ENCODE assay signal across 8 cellular contexts in genomic region chr10:119445311-119445934, GRCh38.
A peak's percentile ranks its signal among the peaks of the same experiment; 100 is the strongest.
DNase-seq lines count a peak whose midpoint lies in the region; ATAC-seq lines count a peak whose summit lies in the region.

No MANE protein-coding gene starts in this region.

- ATAC-seq in HG03139 (IDR thresholded peaks at IDR 0.05; ENCODE audit: unreplicated experiment) = peak; percentile 65

- no peak overlapping the region for H3K27ac ChIP-seq in epithelial cell of prostate

- DNase-seq in DMS79 treated with DMSO at 0.1 percent for 48 hours (lab: John Stamatoyannopoulos, UW) (peak; percentile 12), DMS79 (lab: John Stamatoyannopoulos, UW) (no peak), NOMO-1 (lab: John Stamatoyannopoulos, UW; ENCODE audit: unreplicated experiment in 2 of 2) (peak; percentile 22 to 49), epithelial cell of prostate (ENCODE audit: low read depth, low spot score) (peak; percentile 6), myocyte (ENCODE audit: low read depth) (peak; percentile 84)
- DNase-seq in activated CD8-positive, alpha-beta memory T cell treated with anti-CD3 and anti-CD28 coated beads, Interleukin-2, amount 50 U/mL, for 1 hour (ENCODE audit: extremely low read depth) = peak; percentile 61
- DNase-seq in stimulated activated CD8-positive, alpha-beta memory T cell treated with anti-CD3 and anti-CD28 coated beads, Interleukin-4, amount 100 ng/mL, for 48 hours = peak; percentile 92
